ENCODE assay signal across 8 cellular contexts in genomic region chr11:64649304-64649703, GRCh38. TPM values are rescaled to one million over a fixed set of nuclear protein-coding genes. Genes with fewer than 3 reads are reported as not detected.
DNase-seq lines count a peak whose midpoint lies in the region; TF ChIP-seq lines count a peak whose summit lies in the region.

No MANE protein-coding gene starts in this region.

- no peaks in the 10 kb centered on the region for H3K79me2 ChIP-seq in OCI-LY1 (ENCODE audit: insufficient read depth, low read length)

- H3K36me3 Mint-ChIP-seq in MCF 10A (ENCODE audit: insufficient read depth, unreplicated experiment), result no peaks in the 10 kb centered on the region
- H3K36me3 Mint-ChIP-seq in type B pancreatic cell, result no peaks in the 10 kb centered on the region

- H3K4me3 Mint-ChIP-seq in MCF 10A (ENCODE audit: unreplicated experiment) (no peak overlapping the region), type B pancreatic cell (no peak overlapping the region)

- H3K27ac ChIP-seq in breast epithelium (no peak overlapping the region), OCI-LY1 (ENCODE audit: low read depth, low read length, poor library complexity, severe bottlenecking) (no peak overlapping the region), tibial nerve (no peak overlapping the region)

- peak; percentile 42 for DNase-seq in MCF 10A (ENCODE audit: unreplicated experiment)
- no peak for DNase-seq in breast epithelium (ENCODE audit: low spot score in 2 of 2)
- DNase-seq in fibroblast of mammary gland (ENCODE audit: low read depth), result peak; percentile 25
- DNase-seq in type B pancreatic cell (ENCODE audit: extremely low spot score, unreplicated experiment), result no peak
- DNase-seq in AG20443 (ENCODE audit: low spot score), result no peak
- DNase-seq in activated CD4-positive, alpha-beta T cell treated with anti-CD3 and anti-CD28 coated beads for 4 hours, result no peak
- DNase-seq in tibial nerve (ENCODE audit: low spot score in 2 of 2), result no peak

- H3K4me2 ChIP-seq in OCI-LY1 (ENCODE audit: low read length), result no peak overlapping the region

- no peaks in the 10 kb centered on the region for H3K4me1 ChIP-seq in breast epithelium
- no peaks in the 10 kb centered on the region for H3K4me1 ChIP-seq in OCI-LY1 (ENCODE audit: insufficient read depth, low read length, severe bottlenecking)
- H3K4me1 ChIP-seq in tibial nerve, result peaks cover 0 to 6% (median 0%) of the 10 kb centered on the region in 4 donors

- 18 to 20% methylated on average over 6 of the region's 6 CpGs for WGBS in tibial nerve, 2 donors

- no peak overlapping the region for H2AFZ ChIP-seq in OCI-LY1 (ENCODE audit: low read length)

- no peaks in the 10 kb centered on the region for H3K9me2 ChIP-seq in OCI-LY1 (ENCODE audit: low read depth, low read length)

- H3K4me1 Mint-ChIP-seq in MCF 10A (ENCODE audit: insufficient read depth, unreplicated experiment), result no peaks in the 10 kb centered on the region
- peaks cover 20% of the 10 kb centered on the region for H3K4me1 Mint-ChIP-seq in type B pancreatic cell (ENCODE audit: unreplicated experiment)

- H3K27ac Mint-ChIP-seq in MCF 10A (ENCODE audit: low read depth, unreplicated experiment) (no peak overlapping the region), type B pancreatic cell (no peak overlapping the region)

- no peak overlapping the region for H3K9ac ChIP-seq in OCI-LY1 (ENCODE audit: low read length)

- H3K36me3 ChIP-seq in breast epithelium, result no peaks in the 10 kb centered on the region
- H3K36me3 ChIP-seq in OCI-LY1 (ENCODE audit: insufficient read depth, low read length), result no peaks in the 10 kb centered on the region
- no peaks in the 10 kb centered on the region for H3K36me3 ChIP-seq in tibial nerve

- H3K27me3 Mint-ChIP-seq in MCF 10A (ENCODE audit: insufficient read depth, unreplicated experiment) (peaks cover 29% of the 10 kb centered on the region), type B pancreatic cell (peaks cover 42% of the 10 kb centered on the region)

- no peak for TF ChIP-seq POLR2A in breast epithelium (IDR thresholded peaks at IDR 0.05)
- no peak for TF ChIP-seq POLR2A in tibial nerve (IDR thresholded peaks at IDR 0.05)

- H3K9me3 ChIP-seq in breast epithelium (no peaks in the 10 kb centered on the region), OCI-LY1 (ENCODE audit: low read length) (no peaks in the 10 kb centered on the region), tibial nerve (no peaks in the 10 kb centered on the region)

- BruUV-seq in MCF 10A (replicated peaks; lab: Mats Ljungman, UMichigan), result no TSS peak

- CTCF ChIA-PET in MCF 10A (lab: Yijun Ruan, JAX), result interaction anchor here (0.5 to 10.0 kb wide), 29 partner anchors 10 to 403 kb away, joined by 3 to 167 read pairs (median 4); no protein-coding TSS in a partner anchor

- peak; percentile 44 for TF ChIP-seq CTCF in MCF 10A (IDR thresholded peaks at IDR 0.05; ENCODE audit: unreplicated experiment)
- TF ChIP-seq CTCF in breast epithelium (IDR thresholded peaks at IDR 0.05), result no peak
- TF ChIP-seq CTCF in OCI-LY1 (IDR thresholded peaks at IDR 0.05; ENCODE audit: low read length), result peak; percentile 67
- peak; percentile 59 for TF ChIP-seq CTCF in fibroblast of mammary gland (conservative IDR thresholded peaks at IDR 0.05; ENCODE audit: control insufficient read depth, insufficient read depth, low read depth, low read length)
- peak; percentile 72 for TF ChIP-seq CTCF in type B pancreatic cell (conservative IDR thresholded peaks at IDR 0.05)
- TF ChIP-seq CTCF in tibial nerve (IDR thresholded peaks at IDR 0.05), result peak in 2 of 5 experiments; percentile 6 to 32

- POLR2A ChIA-PET in MCF 10A (lab: Yijun Ruan, JAX), result interaction anchor here (0.7 kb wide), 1 partner anchor 150 kb away, joined by 4 read pairs; no protein-coding TSS in a partner anchor

- H4K20me1 ChIP-seq in OCI-LY1 (ENCODE audit: insufficient read depth, low read length), result no peaks in the 10 kb centered on the region

- H3F3A ChIP-seq in OCI-LY1 (ENCODE audit: insufficient read depth, low read length), result no peaks in the 10 kb centered on the region

- H3K27me3 ChIP-seq in breast epithelium (peaks cover 0 to 9% of the 10 kb centered on the region in 2 donors), OCI-LY1 (ENCODE audit: insufficient read depth, low read length) (no peaks in the 10 kb centered on the region), tibial nerve (peaks cover 0 to 4% of the 10 kb centered on the region in 2 donors)

- H3K4me3 ChIP-seq in breast epithelium (no peak overlapping the region), OCI-LY1 (ENCODE audit: low read depth, low read length, poor library complexity, severe bottlenecking) (no peak overlapping the region), fibroblast of mammary gland (ENCODE audit: control insufficient read depth, low read depth, low read length) (no peak overlapping the region), tibial nerve (no peak overlapping the region)

- TF ChIP-seq EP300 in tibial nerve (IDR thresholded peaks at IDR 0.05), result no peak

- intact Hi-C loops in MCF 10A (cut with micrococcal nuclease), result loop anchor here (1.0 kb wide), 1 partner anchor 96 kb away; no protein-coding TSS in a partner anchor
- intact Hi-C loops in breast epithelium (cut with DNase I; ENCODE audit: low total_unique reads), result no loop called here

- H3K9me3 Mint-ChIP-seq in MCF 10A (ENCODE audit: unreplicated experiment) (no peaks in the 10 kb centered on the region), type B pancreatic cell (no peaks in the 10 kb centered on the region)

RNA-seq across cellular contexts. Expression of gene SLC22A12, which starts 58.3 kb away (rescaled TPM):
- total RNA-seq in MCF 10A (2022) (not detected in 2 replicates), breast epithelium (not detected), type B pancreatic cell (ENCODE audit: low replicate concordance) (not detected in 2 replicates), tibial nerve (under 1 TPM in 1 of 4 donors, not detected in 3; 0.30 TPM)

Comparison
In these comparisons a context has a peak if more than half of its experiments do, and no peak if none do; other contexts are left out.
1. DNase-seq: peak in MCF 10A (single experiment) and fibroblast of mammary gland (single experiment); none in breast epithelium (0 of 2), type B pancreatic cell (single experiment), AG20443 (single experiment), activated CD4-positive, alpha-beta T cell treated with anti-CD3 and anti-CD28 coated beads for 4 hours (0 of 2) and tibial nerve (0 of 2).
2. CTCF ChIP-seq: peak in MCF 10A (single experiment), OCI-LY1 (single experiment), fibroblast of mammary gland (single experiment) and type B pancreatic cell (single experiment); none in breast epithelium (0 of 3).